39 cellular contexts compared by ENCODE assay signal in genomic region chr18:29074147-29074546, GRCh38.
"Had no signal": no experiment of that assay in that cellular context is flagged by ENCODE, and none has a peak within 500 bp of the region (broad histone marks: within the 10 kb centered on the region; RNA-seq: fewer than 3 reads in every experiment).

No MANE protein-coding gene starts in this region.

- H3K27me3 ChIP-seq: adrenal gland, ascending aorta, body of pancreas, brain microvascular endothelial cell, breast epithelium, cardiac muscle cell had no signal

- ATAC-seq: activated naive CD4-positive, alpha-beta T cell treated with anti-CD3 and anti-CD28 coated beads, Interleukin-2, amount 50 U/mL, for 72 hours; activated naive CD8-positive, alpha-beta T cell treated with anti-CD3 and anti-CD28 coated beads, Interleukin-2, amount 50 U/mL, for 24 hours; activated T-cell treated with anti-CD3 and anti-CD28 coated beads, Interleukin-2, amount 50 U/mL, for 4 hours; activated T-helper 17 cell treated with anti-CD3 and anti-CD28 coated beads, Interleukin-2, amount 50 U/mL, for 72 hours; body of pancreas had no signal

- H3K9me3 Mint-ChIP-seq: brain; central memory CD8-positive, alpha-beta T cell had no signal

- H3K36me3 ChIP-seq: adrenal gland, ascending aorta, brain microvascular endothelial cell, breast epithelium, cardiac muscle cell had no signal

- FAIRE-seq: astrocyte, bronchial epithelial cell had no signal

- H3K27me3 Mint-ChIP-seq: activated naive CD4-positive, alpha-beta T cell treated with anti-CD3 and anti-CD28 coated beads, Interleukin-2, amount 10 ng/mL, durations not matched to agents 7 days and 5 days; activated naive CD4-positive, alpha-beta T cell treated with anti-CD3 and anti-CD28 coated beads, Interleukin-2, amount 50 U/mL, for 24 hours; activated naive CD8-positive, alpha-beta T cell; activated naive CD8-positive, alpha-beta T cell treated with anti-CD3 and anti-CD28 coated beads for 36 hours; activated naive CD8-positive, alpha-beta T cell treated with anti-CD3 and anti-CD28 coated beads, Interleukin-2, amount 10 ng/mL, durations not matched to agents 7 days and 5 days; activated naive CD8-positive, alpha-beta T cell treated with anti-CD3 and anti-CD28 coated beads, Interleukin-2, amount 50 U/mL, for 24 hours; activated T-cell treated with anti-CD3 and anti-CD28 coated beads, Interleukin-2, amount 50 U/mL, for 24 hours; activated T-helper 17 cell treated with anti-CD3 and anti-CD28 coated beads, Interleukin-2, amount 50 U/mL, for 72 hours; brain; central memory CD8-positive, alpha-beta T cell had no signal

- H3K27ac Mint-ChIP-seq: activated naive CD4-positive, alpha-beta T cell treated with anti-CD3 and anti-CD28 coated beads for 36 hours; activated naive CD4-positive, alpha-beta T cell treated with anti-CD3 and anti-CD28 coated beads, Interleukin-2, amount 10 ng/mL, durations not matched to agents 7 days and 5 days; activated naive CD4-positive, alpha-beta T cell treated with anti-CD3 and anti-CD28 coated beads, Interleukin-2, amount 50 U/mL, for 24 hours; activated naive CD4-positive, alpha-beta T cell treated with anti-CD3 and anti-CD28 coated beads, Interleukin-2, amount 50 U/mL, for 72 hours; activated naive CD8-positive, alpha-beta T cell; activated naive CD8-positive, alpha-beta T cell treated with anti-CD3 and anti-CD28 coated beads for 36 hours; activated naive CD8-positive, alpha-beta T cell treated with anti-CD3 and anti-CD28 coated beads, Interleukin-2, amount 10 ng/mL, durations not matched to agents 7 days and 5 days; activated naive CD8-positive, alpha-beta T cell treated with anti-CD3 and anti-CD28 coated beads, Interleukin-2, amount 50 U/mL, for 24 hours; activated T-cell treated with anti-CD3 and anti-CD28 coated beads, Interleukin-2, amount 50 U/mL, for 24 hours; activated T-helper 1 cell treated with anti-CD3 and anti-CD28 coated beads, Interleukin-12 subunit alpha, Interleukin-12 subunit beta, Interleukin-2, Interleukin-4 antibody, amounts not matched to agents 30 ng/mL and 10 ng/mL and 1 ng/mL, durations not matched to agents 14 hours and 24 hours and 36 hours; activated T-helper 17 cell treated with anti-CD3 and anti-CD28 coated beads, Interleukin-2, amount 50 U/mL, for 72 hours; activated T-helper 2 cell treated with anti-CD3 and anti-CD28 coated beads, Interferon-gamma antibody, Interleukin-2, Interleukin-4, amounts not matched to agents 10 μg/mL and 5 μg/mL and 100 μg/mL, durations not matched to agents 14 hours and 24 hours and 36 hours; brain had no signal

- DNase-seq: activated effector memory CD4-positive, alpha-beta T cell treated with anti-CD3 and anti-CD28 coated beads, Interleukin-2, amount 50 U/mL, for 16 hours; activated effector memory CD4-positive, alpha-beta T cell treated with Interleukin-2 at 50 U/mL for 16 hours; activated gamma-delta T cell; activated gamma-delta T cell treated with Interleukin-2 at 50 U/mL for 16 hours; activated naive CD4-positive, alpha-beta T cell; activated naive CD4-positive, alpha-beta T cell treated with anti-CD3 and anti-CD28 coated beads for 36 hours; activated naive CD4-positive, alpha-beta T cell treated with anti-CD3 and anti-CD28 coated beads, Interleukin-2, amount 10 ng/mL, durations not matched to agents 7 days and 5 days; activated naive CD4-positive, alpha-beta T cell treated with anti-CD3 and anti-CD28 coated beads, Interleukin-2, amount 50 U/mL, for 16 hours; activated naive CD4-positive, alpha-beta T cell treated with Interleukin-2 at 50 U/mL for 16 hours; activated naive CD8-positive, alpha-beta T cell treated with anti-CD3 and anti-CD28 coated beads for 36 hours; activated naive CD8-positive, alpha-beta T cell treated with anti-CD3 and anti-CD28 coated beads, Interleukin-2, amount 10 ng/mL, durations not matched to agents 7 days and 5 days; activated naive CD8-positive, alpha-beta T cell treated with anti-CD3 and anti-CD28 coated beads, Interleukin-2, amount 50 U/mL, for 24 hours; activated T-cell treated with anti-CD3 and anti-CD28 coated beads, Interleukin-2, amount 50 U/mL, for 1 hour; activated T-cell treated with anti-CD3 and anti-CD28 coated beads, Interleukin-2, amount 50 U/mL, for 24 hours; activated T-cell treated with anti-CD3 and anti-CD28 coated beads, Interleukin-2, amount 50 U/mL, for 4 hours; activated T-cell treated with anti-CD3 and anti-CD28 coated beads, Interleukin-2, amount 50 U/mL, for 48 hours; adrenal gland; amniotic stem cell; amygdala; anterior cingulate cortex; aorta; body of pancreas; brain microvascular endothelial cell; caudate nucleus; central memory CD4-positive, alpha-beta T cell; cerebellar nuclear complex had no signal

- H3K4me1 ChIP-seq: adrenal gland, ascending aorta, body of pancreas, breast epithelium had no signal

- H3K27ac ChIP-seq: adrenal gland, ascending aorta, body of pancreas, brain microvascular endothelial cell, breast epithelium, cardiac muscle cell had no signal

- H3K9me3 ChIP-seq: adrenal gland, ascending aorta, body of pancreas, breast epithelium had no signal

- H3K4me3 ChIP-seq: adrenal gland, ascending aorta, body of pancreas, breast epithelium, cardiac muscle cell had no signal

- H3K4me3 Mint-ChIP-seq: activated naive CD4-positive, alpha-beta T cell treated with anti-CD3 and anti-CD28 coated beads for 36 hours; activated naive CD4-positive, alpha-beta T cell treated with anti-CD3 and anti-CD28 coated beads, Interleukin-2, amount 10 ng/mL, durations not matched to agents 7 days and 5 days; activated naive CD4-positive, alpha-beta T cell treated with anti-CD3 and anti-CD28 coated beads, Interleukin-2, amount 50 U/mL, for 24 hours; activated naive CD8-positive, alpha-beta T cell; activated naive CD8-positive, alpha-beta T cell treated with anti-CD3 and anti-CD28 coated beads for 36 hours; activated naive CD8-positive, alpha-beta T cell treated with anti-CD3 and anti-CD28 coated beads, Interleukin-2, amount 10 ng/mL, durations not matched to agents 7 days and 5 days; activated naive CD8-positive, alpha-beta T cell treated with anti-CD3 and anti-CD28 coated beads, Interleukin-2, amount 50 U/mL, for 24 hours; activated T-cell treated with anti-CD3 and anti-CD28 coated beads, Interleukin-2, amount 50 U/mL, for 24 hours; activated T-cell treated with anti-CD3 and anti-CD28 coated beads, Interleukin-2, amount 50 U/mL, for 4 hours; activated T-helper 1 cell treated with anti-CD3 and anti-CD28 coated beads, Interleukin-12 subunit alpha, Interleukin-12 subunit beta, Interleukin-2, Interleukin-4 antibody, amounts not matched to agents 30 ng/mL and 10 ng/mL and 1 ng/mL, durations not matched to agents 14 hours and 24 hours and 36 hours; activated T-helper 17 cell treated with anti-CD3 and anti-CD28 coated beads, Interleukin-2, amount 50 U/mL, for 72 hours; brain; central memory CD8-positive, alpha-beta T cell had no signal

- H3K36me3 Mint-ChIP-seq: activated naive CD4-positive, alpha-beta T cell treated with anti-CD3 and anti-CD28 coated beads, Interleukin-2, amount 10 ng/mL, durations not matched to agents 7 days and 5 days; activated naive CD4-positive, alpha-beta T cell treated with anti-CD3 and anti-CD28 coated beads, Interleukin-2, amount 50 U/mL, for 24 hours; activated naive CD4-positive, alpha-beta T cell treated with anti-CD3 and anti-CD28 coated beads, Interleukin-2, amount 50 U/mL, for 72 hours; activated naive CD8-positive, alpha-beta T cell; activated naive CD8-positive, alpha-beta T cell treated with anti-CD3 and anti-CD28 coated beads for 36 hours; activated naive CD8-positive, alpha-beta T cell treated with anti-CD3 and anti-CD28 coated beads, Interleukin-2, amount 10 ng/mL, durations not matched to agents 7 days and 5 days; brain had no signal

- H3K4me1 Mint-ChIP-seq: activated naive CD4-positive, alpha-beta T cell treated with anti-CD3 and anti-CD28 coated beads, Interleukin-2, amount 10 ng/mL, durations not matched to agents 7 days and 5 days; activated naive CD4-positive, alpha-beta T cell treated with anti-CD3 and anti-CD28 coated beads, Interleukin-2, amount 50 U/mL, for 24 hours; activated naive CD8-positive, alpha-beta T cell treated with anti-CD3 and anti-CD28 coated beads for 36 hours; activated naive CD8-positive, alpha-beta T cell treated with anti-CD3 and anti-CD28 coated beads, Interleukin-2, amount 10 ng/mL, durations not matched to agents 7 days and 5 days; activated naive CD8-positive, alpha-beta T cell treated with anti-CD3 and anti-CD28 coated beads, Interleukin-2, amount 50 U/mL, for 24 hours; activated T-helper 17 cell treated with anti-CD3 and anti-CD28 coated beads, Interleukin-2, amount 50 U/mL, for 72 hours; central memory CD8-positive, alpha-beta T cell had no signal
